Comparison of ENCODE assay signal across 1 cellular context in the genomic region with DNA sequence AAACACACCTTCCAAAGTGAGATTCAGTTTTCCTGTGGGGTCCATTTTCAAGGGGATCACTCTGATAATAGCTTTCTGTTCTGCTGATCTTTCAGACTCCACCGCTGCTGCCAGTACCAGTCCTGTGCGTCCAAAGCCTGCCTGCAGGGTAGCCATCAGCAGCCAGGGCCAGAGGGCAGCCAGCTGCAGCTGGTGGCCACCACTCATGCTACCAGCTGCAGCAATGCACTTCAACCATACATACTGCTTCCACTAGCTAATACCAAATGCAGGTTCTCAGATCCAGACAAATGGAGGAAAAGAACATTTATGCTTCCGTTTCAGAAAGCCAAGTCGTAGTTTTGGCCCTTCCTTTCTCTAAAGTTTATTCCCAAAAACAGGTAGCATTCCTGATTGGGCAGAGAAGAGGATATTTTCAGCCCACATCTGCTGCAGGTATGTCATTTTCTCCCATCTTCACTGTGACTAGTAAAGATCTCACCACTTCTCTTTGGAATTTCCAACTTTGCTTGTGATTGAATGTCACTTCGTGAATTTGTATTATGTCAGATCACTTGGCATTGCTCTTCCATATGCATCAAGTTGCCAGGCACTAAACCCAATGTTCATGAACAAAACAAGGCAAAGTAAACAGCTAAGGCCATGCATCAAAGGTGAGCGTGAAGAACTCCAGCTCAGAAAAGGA.
TF ChIP-seq lines count a peak whose summit lies in the region.

No MANE protein-coding gene starts in this region.

TF ChIP-seq in HepG2, 621 proteins besides CTCF, POLR2A, EP300 and RAD21 (continued from another document and continues in another):
- TF ChIP-seq, protein P1, sequence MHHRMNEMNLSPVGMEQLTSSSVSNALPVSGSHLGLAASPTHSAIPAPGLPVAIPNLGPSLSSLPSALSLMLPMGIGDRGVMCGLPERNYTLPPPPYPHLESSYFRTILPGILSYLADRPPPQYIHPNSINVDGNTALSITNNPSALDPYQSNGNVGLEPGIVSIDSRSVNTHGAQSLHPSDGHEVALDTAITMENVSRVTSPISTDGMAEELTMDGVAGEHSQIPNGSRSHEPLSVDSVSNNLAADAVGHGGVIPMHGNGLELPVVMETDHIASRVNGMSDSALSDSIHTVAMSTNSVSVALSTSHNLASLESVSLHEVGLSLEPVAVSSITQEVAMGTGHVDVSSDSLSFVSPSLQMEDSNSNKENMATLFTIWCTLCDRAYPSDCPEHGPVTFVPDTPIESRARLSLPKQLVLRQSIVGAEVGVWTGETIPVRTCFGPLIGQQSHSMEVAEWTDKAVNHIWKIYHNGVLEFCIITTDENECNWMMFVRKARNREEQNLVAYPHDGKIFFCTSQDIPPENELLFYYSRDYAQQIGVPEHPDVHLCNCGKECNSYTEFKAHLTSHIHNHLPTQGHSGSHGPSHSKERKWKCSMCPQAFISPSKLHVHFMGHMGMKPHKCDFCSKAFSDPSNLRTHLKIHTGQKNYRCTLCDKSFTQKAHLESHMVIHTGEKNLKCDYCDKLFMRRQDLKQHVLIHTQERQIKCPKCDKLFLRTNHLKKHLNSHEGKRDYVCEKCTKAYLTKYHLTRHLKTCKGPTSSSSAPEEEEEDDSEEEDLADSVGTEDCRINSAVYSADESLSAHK (CRISPR knock-in tag; IDR thresholded peaks at IDR 0.05; ENCODE audit: borderline replicate concordance), result no peak
- no peak for TF ChIP-seq SIX4 (CRISPR knock-in tag; IDR thresholded peaks at IDR 0.05)
- no peak for TF ChIP-seq ZNF180 (CRISPR knock-in tag; IDR thresholded peaks at IDR 0.05; ENCODE audit: borderline replicate concordance, low read depth)
- TF ChIP-seq ZNF577 (CRISPR knock-in tag; IDR thresholded peaks at IDR 0.05; ENCODE audit: borderline replicate concordance, low read depth), result no peak
- TF ChIP-seq IRF2 (CRISPR knock-in tag; IDR thresholded peaks at IDR 0.05), result no peak; the same call in 1 of the 2 replicates
- TF ChIP-seq NKX3-1 (CRISPR knock-in tag; IDR thresholded peaks at IDR 0.05), result 0 out of 2 replicates have a peak, but pooled peaks have one; percentile 20
- no peak for TF ChIP-seq MIER2 (CRISPR knock-in tag; IDR thresholded peaks at IDR 0.05)
- TF ChIP-seq ZZZ3 (CRISPR knock-in tag; IDR thresholded peaks at IDR 0.05; ENCODE audit: borderline replicate concordance), result no peak
- no peak for TF ChIP-seq TOE1 (CRISPR knock-in tag; IDR thresholded peaks at IDR 0.05)
- no peak for TF ChIP-seq SP1 (IDR thresholded peaks at IDR 0.05)
- no peak for TF ChIP-seq SP1 (CRISPR knock-in tag; IDR thresholded peaks at IDR 0.05)
- TF ChIP-seq ZFP1 (CRISPR knock-in tag; IDR thresholded peaks at IDR 0.05), result no peak
- TF ChIP-seq, protein P2, sequence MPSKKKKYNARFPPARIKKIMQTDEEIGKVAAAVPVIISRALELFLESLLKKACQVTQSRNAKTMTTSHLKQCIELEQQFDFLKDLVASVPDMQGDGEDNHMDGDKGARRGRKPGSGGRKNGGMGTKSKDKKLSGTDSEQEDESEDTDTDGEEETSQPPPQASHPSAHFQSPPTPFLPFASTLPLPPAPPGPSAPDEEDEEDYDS (CRISPR knock-in tag; IDR thresholded peaks at IDR 0.05), result no peak
- TF ChIP-seq CEBPG (CRISPR knock-in tag; IDR thresholded peaks at IDR 0.05), result no peak
- 0 out of 2 replicates have a peak, but pooled peaks have one; percentile 57 for TF ChIP-seq ZSCAN20 (CRISPR knock-in tag; IDR thresholded peaks at IDR 0.05; ENCODE audit: borderline replicate concordance)
- TF ChIP-seq ZNF816 (CRISPR knock-in tag; IDR thresholded peaks at IDR 0.05; ENCODE audit: borderline replicate concordance), result no peak; the same call in 1 of the 2 replicates
- TF ChIP-seq SMC3 (IDR thresholded peaks at IDR 0.05; ENCODE audit: low read length), result peak; percentile 33
- TF ChIP-seq, protein P3, sequence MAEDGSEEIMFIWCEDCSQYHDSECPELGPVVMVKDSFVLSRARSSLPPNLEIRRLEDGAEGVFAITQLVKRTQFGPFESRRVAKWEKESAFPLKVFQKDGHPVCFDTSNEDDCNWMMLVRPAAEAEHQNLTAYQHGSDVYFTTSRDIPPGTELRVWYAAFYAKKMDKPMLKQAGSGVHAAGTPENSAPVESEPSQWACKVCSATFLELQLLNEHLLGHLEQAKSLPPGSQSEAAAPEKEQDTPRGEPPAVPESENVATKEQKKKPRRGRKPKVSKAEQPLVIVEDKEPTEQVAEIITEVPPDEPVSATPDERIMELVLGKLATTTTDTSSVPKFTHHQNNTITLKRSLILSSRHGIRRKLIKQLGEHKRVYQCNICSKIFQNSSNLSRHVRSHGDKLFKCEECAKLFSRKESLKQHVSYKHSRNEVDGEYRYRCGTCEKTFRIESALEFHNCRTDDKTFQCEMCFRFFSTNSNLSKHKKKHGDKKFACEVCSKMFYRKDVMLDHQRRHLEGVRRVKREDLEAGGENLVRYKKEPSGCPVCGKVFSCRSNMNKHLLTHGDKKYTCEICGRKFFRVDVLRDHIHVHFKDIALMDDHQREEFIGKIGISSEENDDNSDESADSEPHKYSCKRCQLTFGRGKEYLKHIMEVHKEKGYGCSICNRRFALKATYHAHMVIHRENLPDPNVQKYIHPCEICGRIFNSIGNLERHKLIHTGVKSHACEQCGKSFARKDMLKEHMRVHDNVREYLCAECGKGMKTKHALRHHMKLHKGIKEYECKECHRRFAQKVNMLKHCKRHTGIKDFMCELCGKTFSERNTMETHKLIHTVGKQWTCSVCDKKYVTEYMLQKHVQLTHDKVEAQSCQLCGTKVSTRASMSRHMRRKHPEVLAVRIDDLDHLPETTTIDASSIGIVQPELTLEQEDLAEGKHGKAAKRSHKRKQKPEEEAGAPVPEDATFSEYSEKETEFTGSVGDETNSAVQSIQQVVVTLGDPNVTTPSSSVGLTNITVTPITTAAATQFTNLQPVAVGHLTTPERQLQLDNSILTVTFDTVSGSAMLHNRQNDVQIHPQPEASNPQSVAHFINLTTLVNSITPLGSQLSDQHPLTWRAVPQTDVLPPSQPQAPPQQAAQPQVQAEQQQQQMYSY (CRISPR knock-in tag; IDR thresholded peaks at IDR 0.05), result no peak
- TF ChIP-seq SIX1 (CRISPR knock-in tag; IDR thresholded peaks at IDR 0.05; ENCODE audit: borderline replicate concordance), result no peak
- peak; percentile 74; the same call in 1 of the 2 replicates for TF ChIP-seq ZC3H4 (CRISPR knock-in tag; IDR thresholded peaks at IDR 0.05; ENCODE audit: borderline replicate concordance)
- no peak for TF ChIP-seq RNF2 (conservative IDR thresholded peaks at IDR 0.05; ENCODE audit: low read depth)
- no peak for TF ChIP-seq ZNF672 (CRISPR knock-in tag; IDR thresholded peaks at IDR 0.05)
- no peak; the same call in 1 of the 2 replicates for TF ChIP-seq ELF1 (CRISPR knock-in tag; IDR thresholded peaks at IDR 0.05)
- TF ChIP-seq, protein P4, sequence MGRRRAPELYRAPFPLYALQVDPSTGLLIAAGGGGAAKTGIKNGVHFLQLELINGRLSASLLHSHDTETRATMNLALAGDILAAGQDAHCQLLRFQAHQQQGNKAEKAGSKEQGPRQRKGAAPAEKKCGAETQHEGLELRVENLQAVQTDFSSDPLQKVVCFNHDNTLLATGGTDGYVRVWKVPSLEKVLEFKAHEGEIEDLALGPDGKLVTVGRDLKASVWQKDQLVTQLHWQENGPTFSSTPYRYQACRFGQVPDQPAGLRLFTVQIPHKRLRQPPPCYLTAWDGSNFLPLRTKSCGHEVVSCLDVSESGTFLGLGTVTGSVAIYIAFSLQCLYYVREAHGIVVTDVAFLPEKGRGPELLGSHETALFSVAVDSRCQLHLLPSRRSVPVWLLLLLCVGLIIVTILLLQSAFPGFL (CRISPR knock-in tag; IDR thresholded peaks at IDR 0.05), result no peak
- TF ChIP-seq NFIB (CRISPR knock-in tag; IDR thresholded peaks at IDR 0.05; ENCODE audit: borderline replicate concordance), result no peak
- TF ChIP-seq, protein P5, sequence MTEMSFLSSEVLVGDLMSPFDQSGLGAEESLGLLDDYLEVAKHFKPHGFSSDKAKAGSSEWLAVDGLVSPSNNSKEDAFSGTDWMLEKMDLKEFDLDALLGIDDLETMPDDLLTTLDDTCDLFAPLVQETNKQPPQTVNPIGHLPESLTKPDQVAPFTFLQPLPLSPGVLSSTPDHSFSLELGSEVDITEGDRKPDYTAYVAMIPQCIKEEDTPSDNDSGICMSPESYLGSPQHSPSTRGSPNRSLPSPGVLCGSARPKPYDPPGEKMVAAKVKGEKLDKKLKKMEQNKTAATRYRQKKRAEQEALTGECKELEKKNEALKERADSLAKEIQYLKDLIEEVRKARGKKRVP (CRISPR knock-in tag; IDR thresholded peaks at IDR 0.05), result no peak; a peak in 1 of 4 replicates
- TF ChIP-seq, protein P6, sequence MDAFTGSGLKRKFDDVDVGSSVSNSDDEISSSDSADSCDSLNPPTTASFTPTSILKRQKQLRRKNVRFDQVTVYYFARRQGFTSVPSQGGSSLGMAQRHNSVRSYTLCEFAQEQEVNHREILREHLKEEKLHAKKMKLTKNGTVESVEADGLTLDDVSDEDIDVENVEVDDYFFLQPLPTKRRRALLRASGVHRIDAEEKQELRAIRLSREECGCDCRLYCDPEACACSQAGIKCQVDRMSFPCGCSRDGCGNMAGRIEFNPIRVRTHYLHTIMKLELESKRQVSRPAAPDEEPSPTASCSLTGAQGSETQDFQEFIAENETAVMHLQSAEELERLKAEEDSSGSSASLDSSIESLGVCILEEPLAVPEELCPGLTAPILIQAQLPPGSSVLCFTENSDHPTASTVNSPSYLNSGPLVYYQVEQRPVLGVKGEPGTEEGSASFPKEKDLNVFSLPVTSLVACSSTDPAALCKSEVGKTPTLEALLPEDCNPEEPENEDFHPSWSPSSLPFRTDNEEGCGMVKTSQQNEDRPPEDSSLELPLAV (CRISPR knock-in tag; conservative IDR thresholded peaks at IDR 0.05; ENCODE audit: low read depth), result no peak
- no peak for TF ChIP-seq MTA3 (CRISPR knock-in tag; IDR thresholded peaks at IDR 0.05)
- TF ChIP-seq STAG1 (CRISPR knock-in tag; IDR thresholded peaks at IDR 0.05), result 0 out of 2 replicates have a peak, but pooled peaks have one; percentile 19
- TF ChIP-seq, protein P7, sequence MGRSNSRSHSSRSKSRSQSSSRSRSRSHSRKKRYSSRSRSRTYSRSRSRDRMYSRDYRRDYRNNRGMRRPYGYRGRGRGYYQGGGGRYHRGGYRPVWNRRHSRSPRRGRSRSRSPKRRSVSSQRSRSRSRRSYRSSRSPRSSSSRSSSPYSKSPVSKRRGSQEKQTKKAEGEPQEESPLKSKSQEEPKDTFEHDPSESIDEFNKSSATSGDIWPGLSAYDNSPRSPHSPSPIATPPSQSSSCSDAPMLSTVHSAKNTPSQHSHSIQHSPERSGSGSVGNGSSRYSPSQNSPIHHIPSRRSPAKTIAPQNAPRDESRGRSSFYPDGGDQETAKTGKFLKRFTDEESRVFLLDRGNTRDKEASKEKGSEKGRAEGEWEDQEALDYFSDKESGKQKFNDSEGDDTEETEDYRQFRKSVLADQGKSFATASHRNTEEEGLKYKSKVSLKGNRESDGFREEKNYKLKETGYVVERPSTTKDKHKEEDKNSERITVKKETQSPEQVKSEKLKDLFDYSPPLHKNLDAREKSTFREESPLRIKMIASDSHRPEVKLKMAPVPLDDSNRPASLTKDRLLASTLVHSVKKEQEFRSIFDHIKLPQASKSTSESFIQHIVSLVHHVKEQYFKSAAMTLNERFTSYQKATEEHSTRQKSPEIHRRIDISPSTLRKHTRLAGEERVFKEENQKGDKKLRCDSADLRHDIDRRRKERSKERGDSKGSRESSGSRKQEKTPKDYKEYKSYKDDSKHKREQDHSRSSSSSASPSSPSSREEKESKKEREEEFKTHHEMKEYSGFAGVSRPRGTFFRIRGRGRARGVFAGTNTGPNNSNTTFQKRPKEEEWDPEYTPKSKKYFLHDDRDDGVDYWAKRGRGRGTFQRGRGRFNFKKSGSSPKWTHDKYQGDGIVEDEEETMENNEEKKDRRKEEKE (IDR thresholded peaks at IDR 0.05), result no peak
- no peak for TF ChIP-seq ELF3 (CRISPR knock-in tag; IDR thresholded peaks at IDR 0.05)
- TF ChIP-seq, protein P8, sequence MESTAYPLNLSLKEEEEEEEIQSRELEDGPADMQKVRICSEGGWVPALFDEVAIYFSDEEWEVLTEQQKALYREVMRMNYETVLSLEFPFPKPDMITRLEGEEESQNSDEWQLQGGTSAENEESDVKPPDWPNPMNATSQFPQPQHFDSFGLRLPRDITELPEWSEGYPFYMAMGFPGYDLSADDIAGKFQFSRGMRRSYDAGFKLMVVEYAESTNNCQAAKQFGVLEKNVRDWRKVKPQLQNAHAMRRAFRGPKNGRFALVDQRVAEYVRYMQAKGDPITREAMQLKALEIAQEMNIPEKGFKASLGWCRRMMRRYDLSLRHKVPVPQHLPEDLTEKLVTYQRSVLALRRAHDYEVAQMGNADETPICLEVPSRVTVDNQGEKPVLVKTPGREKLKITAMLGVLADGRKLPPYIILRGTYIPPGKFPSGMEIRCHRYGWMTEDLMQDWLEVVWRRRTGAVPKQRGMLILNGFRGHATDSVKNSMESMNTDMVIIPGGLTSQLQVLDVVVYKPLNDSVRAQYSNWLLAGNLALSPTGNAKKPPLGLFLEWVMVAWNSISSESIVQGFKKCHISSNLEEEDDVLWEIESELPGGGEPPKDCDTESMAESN (CRISPR knock-in tag; conservative IDR thresholded peaks at IDR 0.05), result no peak
- TF ChIP-seq, protein P9, sequence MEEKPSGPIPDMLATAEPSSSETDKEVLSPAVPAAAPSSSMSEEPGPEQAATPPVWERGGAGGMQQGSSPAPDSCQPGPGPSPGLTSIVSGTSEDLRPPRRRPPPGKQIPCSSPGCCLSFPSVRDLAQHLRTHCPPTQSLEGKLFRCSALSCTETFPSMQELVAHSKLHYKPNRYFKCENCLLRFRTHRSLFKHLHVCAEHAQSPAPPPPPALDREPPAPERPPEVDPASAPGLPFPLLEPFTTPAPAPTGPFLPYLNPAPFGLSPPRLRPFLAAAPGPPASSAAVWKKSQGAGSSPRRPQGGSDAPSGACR (CRISPR knock-in tag; IDR thresholded peaks at IDR 0.05), result no peak
- TF ChIP-seq, protein P10, sequence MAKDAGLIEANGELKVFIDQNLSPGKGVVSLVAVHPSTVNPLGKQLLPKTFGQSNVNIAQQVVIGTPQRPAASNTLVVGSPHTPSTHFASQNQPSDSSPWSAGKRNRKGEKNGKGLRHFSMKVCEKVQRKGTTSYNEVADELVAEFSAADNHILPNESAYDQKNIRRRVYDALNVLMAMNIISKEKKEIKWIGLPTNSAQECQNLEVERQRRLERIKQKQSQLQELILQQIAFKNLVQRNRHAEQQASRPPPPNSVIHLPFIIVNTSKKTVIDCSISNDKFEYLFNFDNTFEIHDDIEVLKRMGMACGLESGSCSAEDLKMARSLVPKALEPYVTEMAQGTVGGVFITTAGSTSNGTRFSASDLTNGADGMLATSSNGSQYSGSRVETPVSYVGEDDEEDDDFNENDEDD (CRISPR knock-in tag; IDR thresholded peaks at IDR 0.05; ENCODE audit: borderline replicate concordance), result no peak
- no peak for TF ChIP-seq PAWR (CRISPR knock-in tag; IDR thresholded peaks at IDR 0.05; ENCODE audit: borderline replicate concordance)
- no peak for TF ChIP-seq JDP2 (CRISPR knock-in tag; IDR thresholded peaks at IDR 0.05; ENCODE audit: borderline replicate concordance)
- TF ChIP-seq POLR2AphosphoS5 (IDR thresholded peaks at IDR 0.05; ENCODE audit: low read depth, low read length), result peak; percentile 28; the same call in 1 of the 2 replicates
- no peak for TF ChIP-seq FOXK2 (IDR thresholded peaks at IDR 0.05)
- TF ChIP-seq PHB2 (IDR thresholded peaks at IDR 0.05; ENCODE audit: partially characterized antibody), result no peak
- TF ChIP-seq ZNF572 (CRISPR knock-in tag; IDR thresholded peaks at IDR 0.05), result no peak
- no peak for TF ChIP-seq NBN (conservative IDR thresholded peaks at IDR 0.05)
- no peak for TF ChIP-seq TAF15 (IDR thresholded peaks at IDR 0.05; ENCODE audit: low read depth, low read length, poor library complexity, severe bottlenecking)
- no peak; the same call in 1 of the 2 replicates for TF ChIP-seq KDM2A (CRISPR knock-in tag; IDR thresholded peaks at IDR 0.05; ENCODE audit: borderline replicate concordance, low read depth)
- TF ChIP-seq REPIN1 (CRISPR knock-in tag; IDR thresholded peaks at IDR 0.05; ENCODE audit: borderline replicate concordance, low read depth), result no peak
